Comparison of ENCODE assay signal across 12 cellular contexts in genomic region chr15:63971904-63972303, GRCh38.
DNase-seq lines count a peak whose midpoint lies in the region; ATAC-seq, FAIRE-seq and TF ChIP-seq lines count a peak whose summit lies in the region.
"Had no signal": no experiment of that assay in that cellular context is flagged by ENCODE, and none has a peak within 500 bp of the region (broad histone marks: within the 10 kb centered on the region; RNA-seq: fewer than 3 reads in every experiment).

No MANE protein-coding gene starts in this region.

- 90 to 100% methylated on average over 1 of the region's 1 CpG for WGBS in body of pancreas, 2 donors
- WGBS in right lobe of liver (ENCODE audit: insufficient coverage, low coverage, low lambda C conversion rate, missing lambda C conversion rate), result 100% methylated on average over 1 of the region's 1 CpG

- peaks cover 48% of the 10 kb centered on the region for H3K4me1 Mint-ChIP-seq in T-helper 1 cell treated with Interleukin-12 subunit alpha and Interleukin-12 subunit beta and Interleukin-4 antibody, amounts not matched to agents 30 μg/mL and 1 μg/mL, for 36 hours (ENCODE audit: low read depth)
- H3K4me1 Mint-ChIP-seq in activated naive CD8-positive, alpha-beta T cell (ENCODE audit: low read depth), result peaks cover 31% of the 10 kb centered on the region
- H3K4me1 Mint-ChIP-seq in nephron (peaks cover 45% of the 10 kb centered on the region), Calu3 (ENCODE audit: low read depth, unreplicated experiment) (peaks cover 30% of the 10 kb centered on the region)

- DNase-seq in T-helper 1 cell, result no peak
- no peak for DNase-seq in GM12892 (ENCODE audit: insufficient read length)
- no peak for DNase-seq in body of pancreas
- no peak for DNase-seq in Calu3
- DNase-seq in right lobe of liver, result no peak
- DNase-seq: 8988T, NCI-H1417 treated with DMSO at 0.1 percent for 48 hours, NCI-H446 had no signal

- CTCF ChIA-PET in Calu3 (lab: Charles Lee), result no interaction called here

- H3K9me3 ChIP-seq in body of pancreas, result no peaks in the 10 kb centered on the region
- no peaks in the 10 kb centered on the region for H3K9me3 ChIP-seq in right lobe of liver

- no TSS peak for BruUV-seq in Calu3 (replicated peaks; lab: Mats Ljungman, UMichigan)

- peaks cover 18% of the 10 kb centered on the region for H3K36me3 Mint-ChIP-seq in T-helper 1 cell treated with Interleukin-12 subunit alpha and Interleukin-12 subunit beta and Interleukin-4 antibody, amounts not matched to agents 30 μg/mL and 1 μg/mL, for 36 hours (ENCODE audit: low read depth)
- H3K36me3 Mint-ChIP-seq in activated naive CD8-positive, alpha-beta T cell, result no peaks in the 10 kb centered on the region
- no peaks in the 10 kb centered on the region for H3K36me3 Mint-ChIP-seq in nephron (ENCODE audit: low read depth)
- H3K36me3 Mint-ChIP-seq in Calu3 (ENCODE audit: insufficient read depth, unreplicated experiment), result no peaks in the 10 kb centered on the region

- peak overlapping the region; percentile 74 for H3K4me3 Mint-ChIP-seq in T-helper 1 cell treated with Interleukin-12 subunit alpha and Interleukin-12 subunit beta and Interleukin-4 antibody, amounts not matched to agents 30 μg/mL and 1 μg/mL, for 36 hours
- no peak overlapping the region for H3K4me3 Mint-ChIP-seq in activated naive CD8-positive, alpha-beta T cell
- H3K4me3 Mint-ChIP-seq in nephron, result no peak overlapping the region
- no peak overlapping the region for H3K4me3 Mint-ChIP-seq in Calu3 (ENCODE audit: low read depth, unreplicated experiment)

- FAIRE-seq in GM12892 (lab: Jason Lieb, UNC), result peak; percentile 58

- H3K4me1 ChIP-seq in body of pancreas, result peaks cover 61% of the 10 kb centered on the region
- H3K4me1 ChIP-seq in right lobe of liver, result peaks cover 0 to 29% (median 12%) of the 10 kb centered on the region in 4 donors

- no peaks in the 10 kb centered on the region for H3K27me3 ChIP-seq in body of pancreas
- H3K27me3 ChIP-seq in right lobe of liver, result no peaks in the 10 kb centered on the region

- ATAC-seq in body of pancreas, result no peak
- ATAC-seq in right lobe of liver, result no peak

- TF ChIP-seq POLR2A in GM12892 (IDR thresholded peaks at IDR 0.05; ENCODE audit: low read depth, low read length), result no peak
- TF ChIP-seq POLR2A in body of pancreas (IDR thresholded peaks at IDR 0.05), result no peak
- TF ChIP-seq POLR2A in right lobe of liver (IDR thresholded peaks at IDR 0.05), result no peak

- H3K27ac Mint-ChIP-seq in T-helper 1 cell treated with Interleukin-12 subunit alpha and Interleukin-12 subunit beta and Interleukin-4 antibody, amounts not matched to agents 30 μg/mL and 1 μg/mL, for 36 hours, result peak overlapping the region; percentile 98
- peak overlapping the region; percentile 86 for H3K27ac Mint-ChIP-seq in activated naive CD8-positive, alpha-beta T cell
- H3K27ac Mint-ChIP-seq in nephron, result peak overlapping the region; percentile 70 to 91 (median 76)
- no peak overlapping the region for H3K27ac Mint-ChIP-seq in Calu3 (ENCODE audit: unreplicated experiment)

- TF ChIP-seq CTCF in nephron (IDR thresholded peaks at IDR 0.05; ENCODE audit: unreplicated experiment in 3 of 3) (no peak), body of pancreas (IDR thresholded peaks at IDR 0.05) (no peak), Calu3 (IDR thresholded peaks at IDR 0.05; ENCODE audit: unreplicated experiment) (no peak), right lobe of liver (IDR thresholded peaks at IDR 0.05) (no peak)

- no peaks in the 10 kb centered on the region for H3K27me3 Mint-ChIP-seq in T-helper 1 cell treated with Interleukin-12 subunit alpha and Interleukin-12 subunit beta and Interleukin-4 antibody, amounts not matched to agents 30 μg/mL and 1 μg/mL, for 36 hours (ENCODE audit: low read depth)
- no peaks in the 10 kb centered on the region for H3K27me3 Mint-ChIP-seq in activated naive CD8-positive, alpha-beta T cell
- H3K27me3 Mint-ChIP-seq in nephron (ENCODE audit: low read depth), result no peaks in the 10 kb centered on the region
- H3K27me3 Mint-ChIP-seq in Calu3 (ENCODE audit: unreplicated experiment), result no peaks in the 10 kb centered on the region

- intact Hi-C loops in body of pancreas (cut with DNase I), result no loop called here
- intact Hi-C loops in Calu3 (cut with micrococcal nuclease; ENCODE audit: unreplicated experiment), result no loop called here
- intact Hi-C loops in right lobe of liver (cut with DNase I), result no loop called here

- H3K27ac ChIP-seq in body of pancreas (no peak overlapping the region), right lobe of liver (peak overlapping the region in 1 of 3 donors; percentile 94)
- H3K27ac ChIP-seq: epithelial cell of prostate had no signal

- H3K36me3 ChIP-seq in body of pancreas (replicated peaks in 1 of 2; ENCODE audit: insufficient read depth in 1 of 2, low read depth in 2 of 2), result no peaks in the 10 kb centered on the region
- H3K36me3 ChIP-seq in right lobe of liver, result no peaks in the 10 kb centered on the region

- no peaks in the 10 kb centered on the region for H3K9me3 Mint-ChIP-seq in T-helper 1 cell treated with Interleukin-12 subunit alpha and Interleukin-12 subunit beta and Interleukin-4 antibody, amounts not matched to agents 30 μg/mL and 1 μg/mL, for 36 hours
- H3K9me3 Mint-ChIP-seq in activated naive CD8-positive, alpha-beta T cell (ENCODE audit: low read depth), result no peaks in the 10 kb centered on the region
- H3K9me3 Mint-ChIP-seq in nephron (no peaks in the 10 kb centered on the region), Calu3 (ENCODE audit: low read depth, unreplicated experiment) (no peaks in the 10 kb centered on the region)

- H3K4me3 ChIP-seq in body of pancreas (no peak overlapping the region), right lobe of liver (no peak overlapping the region)
